Comparison of ENCODE assay signal across 8 cellular contexts in the genomic region with DNA sequence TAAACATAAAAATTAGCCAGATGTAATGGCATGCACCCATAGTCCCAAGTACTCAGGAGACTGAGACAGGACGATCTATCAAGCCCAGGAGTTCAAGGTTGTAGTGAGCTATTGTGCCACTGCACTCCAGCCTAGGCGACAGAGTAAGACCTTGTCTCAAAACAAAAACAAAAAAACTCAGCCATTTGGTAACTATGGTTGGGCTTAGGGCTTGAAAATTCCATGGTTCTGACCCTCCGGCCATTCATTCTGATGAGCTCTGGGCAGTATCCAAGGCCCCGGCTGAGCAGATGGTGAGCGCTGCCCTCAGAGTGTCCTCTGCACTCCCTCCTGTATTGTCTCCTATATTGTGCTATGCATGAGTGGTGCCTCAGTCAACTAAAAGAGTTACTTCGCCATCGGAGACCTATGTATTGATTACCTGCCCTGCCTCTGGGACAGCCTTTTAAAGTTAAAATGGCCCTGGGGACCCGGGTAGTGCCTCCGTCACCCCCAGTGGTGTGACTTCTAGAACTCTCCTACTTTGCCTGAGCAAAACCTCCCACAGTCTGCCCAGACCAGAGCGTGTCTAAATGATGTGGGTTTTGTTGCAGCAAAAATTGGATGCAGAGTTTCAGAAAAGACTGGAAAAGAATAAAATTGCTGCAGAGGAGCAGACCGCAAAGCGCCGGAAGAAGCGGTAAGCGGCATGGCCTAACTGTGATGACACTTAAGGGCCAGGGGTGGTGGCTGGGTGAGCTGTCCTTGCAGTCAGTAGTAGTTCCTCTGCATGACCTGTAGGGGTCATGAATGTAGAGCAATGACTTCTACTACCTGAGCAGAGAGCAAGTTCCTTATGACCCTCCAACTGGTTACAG. TPM values are rescaled to one million over a fixed set of nuclear protein-coding genes. Genes with fewer than 3 reads are reported as not detected.
A peak's percentile ranks its signal among the peaks of the same experiment; 100 is the strongest.
DNase-seq lines count a peak whose midpoint lies in the region; ATAC-seq and TF ChIP-seq lines count a peak whose summit lies in the region.

No MANE protein-coding gene starts in this region.

- TF ChIP-seq CTCF in activated CD8-positive, alpha-beta T cell treated with anti-CD3 and anti-CD28 coated beads for 36 hours (IDR thresholded peaks at IDR 0.05): peak; percentile 70
- TF ChIP-seq CTCF in osteoblast (IDR thresholded peaks at IDR 0.05; ENCODE audit: extremely low read depth, low read depth, low read length): peak; percentile 64

- H3K4me1 ChIP-seq in osteoblast (ENCODE audit: insufficient read depth, low read length): no peaks in the 10 kb centered on the region

- H3K36me3 ChIP-seq in osteoblast (ENCODE audit: insufficient read depth, low read length): peaks cover 87% of the 10 kb centered on the region

- H3K9me3 Mint-ChIP-seq in activated CD8-positive, alpha-beta T cell treated with anti-CD3 and anti-CD28 coated beads for 36 hours: no peaks in the 10 kb centered on the region

- POLR2A ChIA-PET in activated CD8-positive, alpha-beta T cell treated with anti-CD3 and anti-CD28 coated beads for 36 hours (lab: Charles Lee): interaction anchor here (0.6 to 0.7 kb wide), 2 partner anchors 10 to 22 kb away, joined by 3 read pairs; no protein-coding TSS in a partner anchor

- H3K4me1 Mint-ChIP-seq in activated CD8-positive, alpha-beta T cell treated with anti-CD3 and anti-CD28 coated beads for 36 hours (ENCODE audit: low read depth): peaks cover 6% of the 10 kb centered on the region

- no peaks in the 10 kb centered on the region for H4K20me1 ChIP-seq in osteoblast (ENCODE audit: insufficient read depth, low read length)

- DNase-seq in DMS53 (lab: John Stamatoyannopoulos, UW) (peak; percentile 91), NCI-H526 treated with DMSO at 0.1 percent for 48 hours (lab: John Stamatoyannopoulos, UW) (peak; percentile 61), fibroblast of gingiva (ENCODE audit: low read depth) (peak; percentile 52), osteoblast (ENCODE audit: insufficient read length, low spot score, missing footprints) (no peak), NCI-H446 treated with DMSO at 0.1 percent for 48 hours (lab: John Stamatoyannopoulos, UW) (no peak)
- DNase-seq in activated CD8-positive, alpha-beta T cell treated with anti-CD3 and anti-CD28 coated beads for 36 hours: peak; percentile 59

- H3K27ac Mint-ChIP-seq in activated CD8-positive, alpha-beta T cell treated with anti-CD3 and anti-CD28 coated beads for 36 hours: no peak overlapping the region

- peak; percentile 76 for ATAC-seq in GM19438 (IDR thresholded peaks at IDR 0.05; ENCODE audit: low read depth, unreplicated experiment)
- ATAC-seq in HG03378 (IDR thresholded peaks at IDR 0.05; ENCODE audit: unreplicated experiment): peak; percentile 69
- ATAC-seq in activated CD8-positive, alpha-beta T cell treated with anti-CD3 and anti-CD28 coated beads for 36 hours: peak; percentile 100

- H3K36me3 Mint-ChIP-seq in activated CD8-positive, alpha-beta T cell treated with anti-CD3 and anti-CD28 coated beads for 36 hours (ENCODE audit: low read depth): peaks cover 55% of the 10 kb centered on the region

- H3K27me3 ChIP-seq in osteoblast (ENCODE audit: insufficient read depth, low read length): no peaks in the 10 kb centered on the region

- intact Hi-C loops in activated CD8-positive, alpha-beta T cell treated with anti-CD3 and anti-CD28 coated beads for 36 hours (cut with micrococcal nuclease): loop anchor here (5.0 kb wide), 1 partner anchor 48 kb away; no protein-coding TSS in a partner anchor

- peaks cover 8% of the 10 kb centered on the region for H3K79me2 ChIP-seq in osteoblast (ENCODE audit: insufficient read depth, low read length)

- H3K9me3 ChIP-seq in osteoblast (ENCODE audit: low read depth, low read length): no peaks in the 10 kb centered on the region

- no peak overlapping the region for H3K4me3 Mint-ChIP-seq in activated CD8-positive, alpha-beta T cell treated with anti-CD3 and anti-CD28 coated beads for 36 hours

- no peaks in the 10 kb centered on the region for H3K27me3 Mint-ChIP-seq in activated CD8-positive, alpha-beta T cell treated with anti-CD3 and anti-CD28 coated beads for 36 hours

- CTCF ChIA-PET in activated CD8-positive, alpha-beta T cell treated with anti-CD3 and anti-CD28 coated beads for 36 hours (lab: Charles Lee): interaction anchor here (0.6 to 4.2 kb wide), 20 partner anchors 8 to 1128 kb away, joined by 3 to 34 read pairs (median 4); a partner anchor contains a TSS

- H3K27ac ChIP-seq in osteoblast (ENCODE audit: low read depth, low read length): no peak overlapping the region

- H3K4me3 ChIP-seq in osteoblast (ENCODE audit: insufficient read depth, low read length): no peak overlapping the region

- H3K4me2 ChIP-seq in osteoblast (ENCODE audit: insufficient read depth, low read length): no peak overlapping the region

- H2AFZ ChIP-seq in osteoblast (ENCODE audit: low read length): no peak overlapping the region

RNA-seq across cellular contexts. Expression of a gene that starts 8.1 kb away (rescaled TPM):
- 10 to 100 TPM; 29.8 to 33.6 TPM for total RNA-seq in activated CD8-positive, alpha-beta T cell treated with anti-CD3 and anti-CD28 coated beads for 36 hours
- total RNA-seq in osteoblast: 14.5 and 16.5 TPM in 2 replicates

RNA-seq across cellular contexts. Expression of a gene that starts 29.1 kb away (rescaled TPM):
- total RNA-seq in activated CD8-positive, alpha-beta T cell treated with anti-CD3 and anti-CD28 coated beads for 36 hours: 10 to 100 TPM; 29.4 to 35.8 TPM
- total RNA-seq in osteoblast: 44.2 and 57.5 TPM in 2 replicates

RNA-seq across cellular contexts. Expression of a gene that starts 48.0 kb away (rescaled TPM):
- not detected for total RNA-seq in activated CD8-positive, alpha-beta T cell treated with anti-CD3 and anti-CD28 coated beads for 36 hours
- not detected in 2 replicates for total RNA-seq in osteoblast

Comparison
In these comparisons a context has a peak if more than half of its experiments do, and no peak if none do; other contexts are left out.
1. DNase-seq: peak in DMS53 (single experiment), NCI-H526 treated with DMSO at 0.1 percent for 48 hours (single experiment), activated CD8-positive, alpha-beta T cell treated with anti-CD3 and anti-CD28 coated beads for 36 hours (single experiment) and fibroblast of gingiva (single experiment); none in osteoblast (single experiment) and NCI-H446 treated with DMSO at 0.1 percent for 48 hours (single experiment).
2. Peak in every context shown above with its lines, with median percentiles within 50 percentile points of each other: ATAC-seq.